ENCODE assay signal across 8 cellular contexts in the genomic region with DNA sequence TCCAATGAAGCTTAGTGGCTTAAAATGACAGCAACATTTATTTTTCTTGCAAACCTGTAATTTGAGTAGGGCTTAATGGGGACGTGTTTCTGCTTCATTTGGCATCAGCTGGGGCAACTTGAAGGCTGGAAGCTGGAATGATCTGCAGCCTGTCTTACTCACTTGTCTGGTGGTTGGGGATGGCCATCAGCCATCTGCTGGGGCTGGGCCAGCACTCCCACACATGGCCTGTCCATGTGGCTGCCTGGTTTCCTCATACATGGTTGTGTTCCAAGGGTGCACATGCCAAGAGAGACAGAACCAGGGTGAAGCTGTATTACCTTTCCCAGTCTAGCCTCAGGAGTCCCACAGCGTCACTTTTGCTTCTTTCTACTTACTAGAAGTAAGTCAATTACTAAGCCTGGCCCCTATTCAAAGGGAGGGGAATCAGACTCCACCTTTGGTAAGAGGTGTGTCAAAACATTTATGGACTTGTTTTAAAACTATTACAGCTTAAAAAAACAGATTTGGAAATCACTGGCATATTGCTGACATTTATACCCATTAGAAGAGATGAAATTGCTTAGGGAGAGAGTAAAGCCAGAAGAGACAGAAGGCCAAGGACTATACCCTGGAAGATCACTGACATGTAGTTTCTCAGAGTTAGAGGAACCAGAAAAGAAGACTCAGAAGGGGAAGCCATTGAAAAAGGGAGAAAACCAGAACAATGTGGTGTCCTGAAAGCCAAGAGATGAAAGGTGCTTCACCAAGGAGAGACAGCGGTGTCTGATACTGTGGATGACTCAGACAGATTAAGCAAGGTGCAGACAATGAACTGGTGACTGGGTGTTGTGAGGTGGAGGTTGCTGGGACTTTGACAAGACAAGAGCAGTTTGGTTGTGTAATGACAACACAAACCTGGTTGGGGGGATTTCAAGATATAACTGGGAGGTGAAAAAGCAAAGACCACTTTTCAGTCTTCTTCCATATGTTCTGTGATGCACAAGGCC.
DNase-seq lines count a peak whose midpoint lies in the region; ATAC-seq and TF ChIP-seq lines count a peak whose summit lies in the region.

No MANE protein-coding gene starts in this region.

- no peak overlapping the region for H3K4me3 ChIP-seq in H7 (ENCODE audit: insufficient read depth, low read depth, low read length)

- H3K27me3 Mint-ChIP-seq in MCF 10A (ENCODE audit: insufficient read depth, unreplicated experiment), result no peaks in the 10 kb centered on the region

- H3K27ac Mint-ChIP-seq in activated naive CD4-positive, alpha-beta T cell treated with anti-CD3 and anti-CD28 coated beads, Interleukin-2, amount 50 U/mL, for 72 hours, result no peak overlapping the region
- H3K27ac Mint-ChIP-seq in MCF 10A (ENCODE audit: low read depth, unreplicated experiment), result no peak overlapping the region

- no peaks in the 10 kb centered on the region for H3K27me3 ChIP-seq in H7 (ENCODE audit: control insufficient read depth, insufficient read depth, low read length)

- H3K36me3 ChIP-seq in H7 (replicated peaks; ENCODE audit: control insufficient read depth, insufficient read depth, low read length), result no peaks in the 10 kb centered on the region

- H3K36me3 Mint-ChIP-seq in activated naive CD4-positive, alpha-beta T cell treated with anti-CD3 and anti-CD28 coated beads, Interleukin-2, amount 50 U/mL, for 72 hours, result no peaks in the 10 kb centered on the region
- H3K36me3 Mint-ChIP-seq in MCF 10A (ENCODE audit: insufficient read depth, unreplicated experiment), result no peaks in the 10 kb centered on the region

- TF ChIP-seq POLR2A in GM18505 (IDR thresholded peaks at IDR 0.05; ENCODE audit: borderline replicate concordance, extremely low read depth, insufficient read depth, insufficient read length), result no peak

- intact Hi-C loops in MCF 10A (cut with micrococcal nuclease), result loop anchor here (5.0 kb wide), 1 partner anchor 47 kb away; no protein-coding TSS in a partner anchor

- DNase-seq in activated naive CD4-positive, alpha-beta T cell treated with anti-CD3 and anti-CD28 coated beads, Interleukin-2, amount 50 U/mL, for 72 hours (ENCODE audit: low spot score in 2 of 2), result no peak
- DNase-seq in activated naive CD4-positive, alpha-beta T cell treated with anti-CD3 and anti-CD28 coated beads, Interleukin-2, amount 50 U/mL, for 16 hours, result no peak
- peak; percentile 98 for DNase-seq in MCF 10A (ENCODE audit: unreplicated experiment)
- DNase-seq in left lobe of liver (ENCODE audit: low spot score), result peak; percentile 62
- DNase-seq in SW 1271 (lab: John Stamatoyannopoulos, UW), result no peak
- no peak for DNase-seq in activated CD8-positive, alpha-beta memory T cell treated with anti-CD3 and anti-CD28 coated beads, Interleukin-2, amount 50 U/mL, for 48 hours
- DNase-seq in H7, result no peak

- no peaks in the 10 kb centered on the region for H3K9me3 Mint-ChIP-seq in activated naive CD4-positive, alpha-beta T cell treated with anti-CD3 and anti-CD28 coated beads, Interleukin-2, amount 50 U/mL, for 72 hours
- no peaks in the 10 kb centered on the region for H3K9me3 Mint-ChIP-seq in MCF 10A (ENCODE audit: unreplicated experiment)

- ATAC-seq in activated naive CD4-positive, alpha-beta T cell treated with anti-CD3 and anti-CD28 coated beads, Interleukin-2, amount 50 U/mL, for 72 hours, result peak; percentile 90 to 99
- peak; percentile 91 for ATAC-seq in left lobe of liver
- ATAC-seq in GM18505 (IDR thresholded peaks at IDR 0.05; ENCODE audit: unreplicated experiment), result no peak

- CTCF ChIA-PET in MCF 10A (lab: Yijun Ruan, JAX), result interaction anchor here (0.6 to 1.2 kb wide), 4 partner anchors 11 to 742 kb away, joined by 3 read pairs; no protein-coding TSS in a partner anchor

- H3K4me3 Mint-ChIP-seq in MCF 10A (ENCODE audit: unreplicated experiment), result no peak overlapping the region

- no peaks in the 10 kb centered on the region for H3K4me1 Mint-ChIP-seq in MCF 10A (ENCODE audit: insufficient read depth, unreplicated experiment)

- no peak for TF ChIP-seq CTCF in MCF 10A (IDR thresholded peaks at IDR 0.05; ENCODE audit: unreplicated experiment)

- BruUV-seq in MCF 10A (replicated peaks; lab: Mats Ljungman, UMichigan), result TSS peak; percentile 66

- POLR2A ChIA-PET in MCF 10A (lab: Yijun Ruan, JAX), result interaction anchor here (0.5 to 1.4 kb wide), 11 partner anchors 14 to 294 kb away, joined by 3 to 8 read pairs (median 3); no protein-coding TSS in a partner anchor

Comparison
In these comparisons a context has a peak if more than half of its experiments do, and no peak if none do; other contexts are left out.
1. DNase-seq: peak in MCF 10A (single experiment) and left lobe of liver (single experiment); none in activated naive CD4-positive, alpha-beta T cell treated with anti-CD3 and anti-CD28 coated beads, Interleukin-2, amount 50 U/mL, for 72 hours (0 of 2), activated naive CD4-positive, alpha-beta T cell treated with anti-CD3 and anti-CD28 coated beads, Interleukin-2, amount 50 U/mL, for 16 hours (single experiment), SW 1271 (0 of 2), activated CD8-positive, alpha-beta memory T cell treated with anti-CD3 and anti-CD28 coated beads, Interleukin-2, amount 50 U/mL, for 48 hours (single experiment) and H7 (single experiment).